ENCODE assay signal across 21 cellular contexts in genomic region chr19:47374876-47375693, GRCh38. TPM values are rescaled to one million over a fixed set of nuclear protein-coding genes. Genes with fewer than 3 reads are reported as not detected.
DNase-seq lines count a peak whose midpoint lies in the region; ATAC-seq and TF ChIP-seq lines count a peak whose summit lies in the region.
"Had no signal": no experiment of that assay in that cellular context is flagged by ENCODE, and none has a peak within 500 bp of the region (broad histone marks: within the 10 kb centered on the region; RNA-seq: fewer than 3 reads in every experiment).

No MANE protein-coding gene starts in this region.

- H3K27ac ChIP-seq in heart left ventricle (no peak overlapping the region), IMR-90 (ENCODE audit: insufficient read depth, low read length) (no peak overlapping the region), neutrophil (peak overlapping the region; percentile 94)
- H3K27ac ChIP-seq: 22Rv1, A549, C4-2B, GM23248 had no signal

- H2AFZ ChIP-seq in IMR-90 (replicated peaks; ENCODE audit: low read length, poor library complexity) = no peak overlapping the region
- H2AFZ ChIP-seq: GM23248 had no signal

- H3K27me3 ChIP-seq in heart left ventricle = no peaks in the 10 kb centered on the region
- no peaks in the 10 kb centered on the region for H3K27me3 ChIP-seq in IMR-90 (ENCODE audit: control insufficient read depth, insufficient read depth, low read length)
- no peaks in the 10 kb centered on the region for H3K27me3 ChIP-seq in neutrophil

- peaks cover 7 to 19% of the 10 kb centered on the region in 2 experiments; a peak in 3 of 4 replicates for H3K79me1 ChIP-seq in IMR-90 (ENCODE audit: low read depth in 1 of 2, low read length in 2 of 2)

- H3K4me3 ChIP-seq in heart left ventricle (no peak overlapping the region), IMR-90 (ENCODE audit: insufficient read depth, low read depth, low read length) (no peak overlapping the region), neutrophil (ENCODE audit: low read depth in 1 of 2, low read length in 1 of 2) (no peak overlapping the region)
- H3K4me3 ChIP-seq: A549, GM23248 had no signal

- no peak overlapping the region for H3K14ac ChIP-seq in IMR-90 (replicated peaks; ENCODE audit: low read depth, low read length)

- H3K56ac ChIP-seq in IMR-90 (ENCODE audit: extremely low read depth, insufficient read depth, low read length) = no peak overlapping the region

- TF ChIP-seq POLR2A in heart left ventricle (IDR thresholded peaks at IDR 0.05) (no peak), IMR-90 (IDR thresholded peaks at IDR 0.05; ENCODE audit: low read depth, low read length) (no peak)

- H3K36me3 Mint-ChIP-seq in type B pancreatic cell = peaks cover 7% of the 10 kb centered on the region
- H3K36me3 Mint-ChIP-seq in activated T-cell treated with anti-CD3 and anti-CD28 coated beads, Interleukin-2, amount 50 U/mL, for 4 hours (ENCODE audit: insufficient read depth) = peaks cover 21% of the 10 kb centered on the region

- no peak overlapping the region for H2BK20ac ChIP-seq in IMR-90 (ENCODE audit: low read depth, low read length)

- H3K18ac ChIP-seq in IMR-90 (ENCODE audit: low read depth, low read length) = no peak overlapping the region

- H3K4ac ChIP-seq in IMR-90 (ENCODE audit: low read depth, low read length) = no peak overlapping the region

- H3K9me3 Mint-ChIP-seq in type B pancreatic cell = no peaks in the 10 kb centered on the region
- H3K9me3 Mint-ChIP-seq in activated T-cell treated with anti-CD3 and anti-CD28 coated beads, Interleukin-2, amount 50 U/mL, for 4 hours = no peaks in the 10 kb centered on the region
- H3K9me3 Mint-ChIP-seq: CD4-positive, alpha-beta T cell; IgD-negative memory B cell had no signal

- CTCF ChIA-PET in IMR-90 (lab: Yijun Ruan, JAX) = no interaction called here

- no peak overlapping the region for H3K23ac ChIP-seq in IMR-90 (ENCODE audit: low read depth, low read length)

- H3K4me1 ChIP-seq in heart left ventricle (peaks cover 0 to 16% (median 4%) of the 10 kb centered on the region in 12 donors), IMR-90 (ENCODE audit: control insufficient read depth, insufficient read depth, low read length) (peaks cover 2% of the 10 kb centered on the region), neutrophil (ENCODE audit: control insufficient read depth in 1 of 2, insufficient read depth in 1 of 2, low read depth in 1 of 2, low read length in 1 of 2) (peaks cover 44 to 63% of the 10 kb centered on the region in 2 experiments)
- H3K4me1 ChIP-seq: Caco-2 had no signal

- peak overlapping the region; percentile 42 for H2AK9ac ChIP-seq in IMR-90 (replicated peaks; ENCODE audit: low read depth, low read length, poor library complexity)

- H3K27ac Mint-ChIP-seq in type B pancreatic cell = no peak overlapping the region
- H3K27ac Mint-ChIP-seq: CD4-positive, alpha-beta T cell had no signal

- H2BK5ac ChIP-seq in IMR-90 (ENCODE audit: low read depth, low read length, poor library complexity, severe bottlenecking) = no peak overlapping the region

- H3K4me1 Mint-ChIP-seq in type B pancreatic cell (ENCODE audit: unreplicated experiment) = no peaks in the 10 kb centered on the region
- no peaks in the 10 kb centered on the region for H3K4me1 Mint-ChIP-seq in activated T-cell treated with anti-CD3 and anti-CD28 coated beads, Interleukin-2, amount 50 U/mL, for 4 hours (ENCODE audit: low read depth)
- H3K4me1 Mint-ChIP-seq: IgD-negative memory B cell had no signal

- peak; percentile 25 for DNase-seq in Right ventricle myocardium inferior (ENCODE audit: missing footprints)
- no peak for DNase-seq in heart left ventricle
- no peak for DNase-seq in IMR-90
- no peak for DNase-seq in left lobe of liver (ENCODE audit: low spot score)
- DNase-seq in type B pancreatic cell (ENCODE audit: extremely low spot score, unreplicated experiment) = no peak
- no peak for DNase-seq in activated T-cell treated with anti-CD3 and anti-CD28 coated beads, Interleukin-2, amount 50 U/mL, for 4 hours
- DNase-seq: AML-193; Caco-2; CD4-positive, alpha-beta T cell; DMS153; DMS79; GDM1; GM23248; HCEC 1CT had no signal

- 91 to 96% (median 95%) methylated on average over 17 to 30 of the region's 30 CpGs for WGBS in heart left ventricle, 4 donors
- WGBS in IMR-90 (ENCODE audit: extremely low coverage in 2 of 2, insufficient read length in 1 of 2), 2 experiments = 97% methylated on average over 9 of the region's 30 CpGs; no CpG with 5 or more reads in 1 of the 2 experiments

- TF ChIP-seq CTCF in heart left ventricle (IDR thresholded peaks at IDR 0.05) = no peak
- TF ChIP-seq CTCF in IMR-90 (conservative IDR thresholded peaks at IDR 0.05; ENCODE audit: low read depth, low read length) = no peak
- no peak for TF ChIP-seq CTCF in neutrophil (IDR thresholded peaks at IDR 0.05)
- no peak for TF ChIP-seq CTCF in type B pancreatic cell (conservative IDR thresholded peaks at IDR 0.05)

- peaks cover 18% of the 10 kb centered on the region; the same call in 1 of the 2 replicates for H4K20me1 ChIP-seq in IMR-90 (ENCODE audit: insufficient read depth, low read length)

- no peaks in the 10 kb centered on the region for H3K27me3 Mint-ChIP-seq in type B pancreatic cell
- H3K27me3 Mint-ChIP-seq in activated T-cell treated with anti-CD3 and anti-CD28 coated beads, Interleukin-2, amount 50 U/mL, for 4 hours (ENCODE audit: low read depth) = no peaks in the 10 kb centered on the region
- H3K27me3 Mint-ChIP-seq: CD4-positive, alpha-beta T cell; IgD-negative memory B cell had no signal

- H2AK5ac ChIP-seq in IMR-90 (ENCODE audit: low read depth, low read length) = no peak overlapping the region

- POLR2A ChIA-PET in IMR-90 (lab: Charles Lee; ENCODE audit: unreplicated experiment) = no interaction called here

- 0 out of 2 replicates have a peak, but pooled peaks cover 5% of the 10 kb centered on the region for H3K9me1 ChIP-seq in IMR-90 (ENCODE audit: insufficient read depth, low read length)

- in situ Hi-C loops in IMR-90 (cut with MboI; ENCODE audit: low sequenced_read_pairs) = no loop called here

- no peak overlapping the region for H3K9ac ChIP-seq in IMR-90 (ENCODE audit: low read depth, low read length)
- H3K9ac ChIP-seq: GM23248 had no signal

- H2BK15ac ChIP-seq in IMR-90 (ENCODE audit: low read depth, low read length) = no peak overlapping the region

- no peak overlapping the region for H2BK120ac ChIP-seq in IMR-90 (ENCODE audit: low read depth, low read length)

- no peak overlapping the region for H3K4me2 ChIP-seq in IMR-90 (ENCODE audit: low read depth, low read length)
- H3K4me2 ChIP-seq: A549 had no signal

- BruUV-seq in IMR-90 (replicated peaks; lab: Mats Ljungman, UMichigan) = no TSS peak

- H4K8ac ChIP-seq in IMR-90 (ENCODE audit: low read depth in 2 of 2, low read length in 2 of 2) = no peak overlapping the region

- no peak overlapping the region for H4K5ac ChIP-seq in IMR-90 (ENCODE audit: low read depth, low read length)

- H3K9me3 ChIP-seq in heart left ventricle (no peaks in the 10 kb centered on the region), IMR-90 (ENCODE audit: control insufficient read depth, insufficient read depth, low read length) (no peaks in the 10 kb centered on the region), neutrophil (no peaks in the 10 kb centered on the region)
- H3K9me3 ChIP-seq: A549, Caco-2 had no signal

- peaks cover 0 to 95% (median 82%) of the 10 kb centered on the region in 9 donors for H3K36me3 ChIP-seq in heart left ventricle
- H3K36me3 ChIP-seq in IMR-90 (ENCODE audit: control insufficient read depth, insufficient read depth, low read length) = peaks cover 70% of the 10 kb centered on the region
- peaks cover 97% of the 10 kb centered on the region for H3K36me3 ChIP-seq in neutrophil

- no peak for ATAC-seq in Right ventricle myocardium inferior
- ATAC-seq in heart left ventricle = no peak
- no peak for ATAC-seq in IMR-90 (ENCODE audit: low read depth)
- no peak for ATAC-seq in left lobe of liver
- ATAC-seq in activated T-cell treated with anti-CD3 and anti-CD28 coated beads, Interleukin-2, amount 50 U/mL, for 4 hours = no peak
- ATAC-seq: A549 had no signal

- H3K4me3 Mint-ChIP-seq in type B pancreatic cell = no peak overlapping the region
- H3K4me3 Mint-ChIP-seq in activated T-cell treated with anti-CD3 and anti-CD28 coated beads, Interleukin-2, amount 50 U/mL, for 4 hours = no peak overlapping the region
- H3K4me3 Mint-ChIP-seq: CD4-positive, alpha-beta T cell; IgD-negative memory B cell had no signal

- no peak overlapping the region for H4K91ac ChIP-seq in IMR-90 (ENCODE audit: insufficient read depth, low read depth, low read length)

- dilution Hi-C loops in IMR-90 (cut with HindIII; ENCODE audit: low sequenced_read_pairs, unreplicated experiment) = no loop called here

- TF ChIP-seq RAD21 in IMR-90 (IDR thresholded peaks at IDR 0.05; ENCODE audit: low read length) = no peak

- intact Hi-C loops in Right ventricle myocardium inferior (cut with DNase I) = no loop called here
- intact Hi-C loops in heart left ventricle (cut with DNase I) = no loop called here
- intact Hi-C loops in IMR-90 (cut with micrococcal nuclease) = no loop called here

RNA-seq across cellular contexts. Expression of gene DHX34, which starts 26.0 kb away (rescaled TPM):
- total RNA-seq in Right ventricle myocardium inferior (8.0 TPM), heart left ventricle (10 to 100 TPM in 2 of 9 donors, 1 to 10 TPM in 7; 3.7 to 10.6 (median 6.7) TPM), IMR-90 (2012; rRNA removed) (4.5 and 5.6 TPM in 2 replicates), left lobe of liver (5.9 TPM), type B pancreatic cell (ENCODE audit: low replicate concordance) (24.5 and 32.9 TPM in 2 replicates)
- polyA plus RNA-seq in heart left ventricle (10 to 100 TPM in 1 of 2 donors, 1 to 10 TPM in 1; 6.1 to 13.3 TPM), IMR-90 (2012; rRNA removed) (13.7 and 14.8 TPM in 2 replicates)
- 7.5 and 12.4 TPM in 2 replicates for polyA plus RNA-seq in IMR-90 (2012; cell fraction: cytosol; rRNA removed)
- polyA plus RNA-seq in IMR-90 (2012; cell fraction: nucleus; rRNA removed; ENCODE audit: low replicate concordance) = 40.2 and 104 TPM in 2 replicates
- total RNA-seq in activated T-cell treated with anti-CD3 and anti-CD28 coated beads, Interleukin-2, amount 50 U/mL, for 4 hours = 10 to 100 TPM; 38.1 to 41.0 (median 38.6) TPM

RNA-seq across cellular contexts. Expression of gene C5AR2, which starts 43.1 kb away (rescaled TPM):
- 0.95 TPM for total RNA-seq in Right ventricle myocardium inferior
- 1 to 10 TPM in 3 of 9 donors, under 1 TPM in 6; 0.12 to 3.3 (median 0.94) TPM for total RNA-seq in heart left ventricle
- under 1 TPM; 0.23 to 0.55 TPM for polyA plus RNA-seq in heart left ventricle
- under 0.01 TPM in 1 of 2 replicates, not detected in the other for total RNA-seq in IMR-90 (2012; rRNA removed)
- not detected in 2 replicates for polyA plus RNA-seq in IMR-90 (2012; rRNA removed)
- polyA plus RNA-seq in IMR-90 (2012; cell fraction: cytosol; rRNA removed) = 0.11 TPM in 1 of 2 replicates, not detected in the other
- polyA plus RNA-seq in IMR-90 (2012; cell fraction: nucleus; rRNA removed; ENCODE audit: low replicate concordance) = 0.03 and 0.05 TPM in 2 replicates
- 2.2 TPM for total RNA-seq in left lobe of liver
- 0.07 TPM in 1 of 2 replicates, not detected in the other for total RNA-seq in type B pancreatic cell (ENCODE audit: low replicate concordance)
- not detected for total RNA-seq in activated T-cell treated with anti-CD3 and anti-CD28 coated beads, Interleukin-2, amount 50 U/mL, for 4 hours
- total RNA-seq: Caco-2, HT-29 had no signal
- polyA plus RNA-seq: BJ had no signal

RNA-seq across cellular contexts. Expression of gene MEIS3, which starts 44.2 kb away (rescaled TPM):
- total RNA-seq in Right ventricle myocardium inferior = 3.8 TPM
- 1 to 10 TPM; 1.8 to 6.0 (median 2.5) TPM for total RNA-seq in heart left ventricle
- 1 to 10 TPM; 2.4 to 3.7 TPM for polyA plus RNA-seq in heart left ventricle
- 28.3 and 32.4 TPM in 2 replicates for total RNA-seq in IMR-90 (2012; rRNA removed)
- 33.0 TPM in 2 replicates for polyA plus RNA-seq in IMR-90 (2012; rRNA removed)
- 33.1 and 39.8 TPM in 2 replicates for polyA plus RNA-seq in IMR-90 (2012; cell fraction: cytosol; rRNA removed)
- 97.7 and 112 TPM in 2 replicates for polyA plus RNA-seq in IMR-90 (2012; cell fraction: nucleus; rRNA removed; ENCODE audit: low replicate concordance)
- 1.0 TPM for total RNA-seq in left lobe of liver
- 29.2 and 43.2 TPM in 2 replicates for total RNA-seq in type B pancreatic cell (ENCODE audit: low replicate concordance)
- total RNA-seq in activated T-cell treated with anti-CD3 and anti-CD28 coated beads, Interleukin-2, amount 50 U/mL, for 4 hours = under 1 TPM in 1 of 3 donors, not detected in 2; 0.16 TPM
- polyA plus RNA-seq: IgD-negative memory B cell had no signal
